In the genomic region with DNA sequence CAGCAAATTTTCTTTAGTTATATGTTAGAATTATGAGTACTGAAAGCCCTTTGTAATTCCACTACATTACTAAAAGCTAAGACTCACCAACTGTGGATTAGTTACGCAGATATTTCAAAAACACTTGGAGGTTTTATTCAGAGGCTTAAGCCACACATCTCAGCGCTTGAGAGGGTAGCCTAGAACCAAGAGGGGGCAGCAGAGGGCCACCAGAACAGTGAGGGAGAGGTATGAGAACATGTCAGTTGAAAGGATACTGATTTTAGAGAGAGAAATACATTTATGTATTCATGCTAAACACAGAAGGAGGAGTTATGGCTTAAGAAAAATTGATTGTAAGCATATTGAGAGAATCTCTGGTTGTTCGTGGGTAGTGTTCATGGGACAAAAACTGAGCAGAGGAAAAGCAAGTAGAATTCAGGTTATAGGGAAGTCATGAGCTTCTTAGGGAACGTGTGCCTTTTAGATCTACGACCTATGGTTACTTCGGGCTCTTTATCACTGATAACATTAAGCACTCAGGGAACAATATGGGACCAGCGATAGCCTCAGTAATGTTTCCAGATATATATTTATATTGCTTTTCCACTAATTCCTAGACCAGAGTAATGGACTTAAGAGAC, we compare ENCODE assay signal across 8 cellular contexts. TPM values are rescaled to one million over a fixed set of nuclear protein-coding genes. Genes with fewer than 3 reads are reported as not detected.
DNase-seq lines count a peak whose midpoint lies in the region; ATAC-seq and TF ChIP-seq lines count a peak whose summit lies in the region.

No MANE protein-coding gene starts in this region.

- no peaks in the 10 kb centered on the region for H3K36me3 ChIP-seq in adipocyte (ENCODE audit: control insufficient read depth, insufficient read depth, low read length, severe bottlenecking)
- H3K36me3 ChIP-seq in left ventricle myocardium inferior, result no peaks in the 10 kb centered on the region
- no peaks in the 10 kb centered on the region for H3K36me3 ChIP-seq in sigmoid colon

- TF ChIP-seq EP300 in sigmoid colon (IDR thresholded peaks at IDR 0.05), result no peak

- DNase-seq in SIG-M5 treated with dmso at 0.1 percent for 504 hours (lab: John Stamatoyannopoulos, UW; ENCODE audit: unreplicated experiment) (peak; percentile 76), SIG-M5 (lab: John Stamatoyannopoulos, UW) (no peak), NCI-H1417 treated with DMSO at 0.1 percent for 48 hours (lab: John Stamatoyannopoulos, UW) (peak; percentile 45), SW480 (ENCODE audit: low spot score) (peak; percentile 41), adipocyte (ENCODE audit: low read depth) (peak; percentile 88), left ventricle myocardium inferior (peak; percentile 42), sigmoid colon (peak; percentile 76)

- WGBS in sigmoid colon, 2 donors, result 25 to 29% methylated on average over 7 of the region's 7 CpGs

- ATAC-seq in HG02852 (IDR thresholded peaks at IDR 0.05; ENCODE audit: unreplicated experiment), result peak; percentile 96

- TF ChIP-seq CTCF in left ventricle myocardium inferior (IDR thresholded peaks at IDR 0.05; ENCODE audit: borderline replicate concordance), result peak; percentile 92
- peak in 3 of 4 experiments; percentile 42 to 79 (median 57) for TF ChIP-seq CTCF in sigmoid colon (IDR thresholded peaks at IDR 0.05)

- no peak overlapping the region for H3K4me3 ChIP-seq in adipocyte (ENCODE audit: low read length)
- no peak overlapping the region for H3K4me3 ChIP-seq in left ventricle myocardium inferior
- no peak overlapping the region for H3K4me3 ChIP-seq in sigmoid colon

- H3K9me3 ChIP-seq in adipocyte (ENCODE audit: control insufficient read depth, low read length) (peaks cover 8% of the 10 kb centered on the region), left ventricle myocardium inferior (replicated peaks) (peaks cover 15% of the 10 kb centered on the region), sigmoid colon (no peaks in the 10 kb centered on the region)

- TF ChIP-seq POLR2A in sigmoid colon (IDR thresholded peaks at IDR 0.05), result no peak

- intact Hi-C loops in left ventricle myocardium inferior (cut with micrococcal nuclease), result loop anchor here (5.0 kb wide), 1 partner anchor 40 kb away; no protein-coding TSS in a partner anchor
- intact Hi-C loops in sigmoid colon (cut with DNase I), result loop anchor here (1.0 kb wide), 1 partner anchor 38 kb away; no protein-coding TSS in a partner anchor

- H3K27ac ChIP-seq in left ventricle myocardium inferior (replicated peaks), result no peak overlapping the region
- no peak overlapping the region for H3K27ac ChIP-seq in sigmoid colon

- H3K27me3 ChIP-seq in adipocyte (replicated peaks; ENCODE audit: control insufficient read depth, insufficient read depth, low read length), result no peaks in the 10 kb centered on the region
- H3K27me3 ChIP-seq in left ventricle myocardium inferior (ENCODE audit: low read depth), result no peaks in the 10 kb centered on the region
- H3K27me3 ChIP-seq in sigmoid colon, result no peaks in the 10 kb centered on the region

- H3K9ac ChIP-seq in adipocyte (ENCODE audit: low read length), result no peak overlapping the region

- H3K4me1 ChIP-seq in adipocyte (ENCODE audit: control insufficient read depth, insufficient read depth, low read length) (no peaks in the 10 kb centered on the region), left ventricle myocardium inferior (peaks cover 2% of the 10 kb centered on the region), sigmoid colon (no peaks in the 10 kb centered on the region)

RNA-seq across cellular contexts. Expression of a gene that starts 20.4 kb away (rescaled TPM):
- total RNA-seq in left ventricle myocardium inferior, result 143 TPM
- total RNA-seq in sigmoid colon, result 100 to 1,000 TPM; 220 to 301 (median 239) TPM
- polyA plus RNA-seq in sigmoid colon, result 10 to 100 TPM; 31.2 to 73.1 (median 52.9) TPM
